ENCODE assay signal across 22 cellular contexts in genomic region chr20:52291109-52291508, GRCh38.
DNase-seq lines count a peak whose midpoint lies in the region; ATAC-seq, FAIRE-seq and TF ChIP-seq lines count a peak whose summit lies in the region.
"Had no signal": no experiment of that assay in that cellular context is flagged by ENCODE, and none has a peak within 500 bp of the region (broad histone marks: within the 10 kb centered on the region; RNA-seq: fewer than 3 reads in every experiment).

No MANE protein-coding gene starts in this region.

- H3K27ac ChIP-seq in HepG2 (ENCODE audit: extremely low read length, insufficient read depth, low read length) (no peak overlapping the region), right lobe of liver (no peak overlapping the region), upper lobe of right lung (no peak overlapping the region)
- H3K27ac ChIP-seq: GM23248, HL-60 had no signal

- no peak for DNase-seq in HepG2 (ENCODE audit: low spot score)
- DNase-seq in right lobe of liver, result no peak
- DNase-seq in astrocyte of the hippocampus (ENCODE audit: low read depth, low spot score), result peak; percentile 9
- DNase-seq in left kidney (ENCODE audit: low read depth, low spot score), result peak; percentile 13
- DNase-seq in urothelium cell line (ENCODE audit: low spot score), result no peak
- no peak for DNase-seq in upper lobe of right lung
- no peak for DNase-seq in NAMALWA (ENCODE audit: low spot score)
- DNase-seq in T1000 (lab: John Stamatoyannopoulos, UW), result no peak
- DNase-seq: 8988T, Calu3, DMS79, GM23248, KG1, NCI-H1092 treated with DMSO at 0.1 percent for 48 hours, NCI-H1694, NCI-H446 treated with DMSO at 0.1 percent for 48 hours, NCI-H774, SHP77 had no signal

- in situ Hi-C loops in HepG2 (cut with HindIII; ENCODE audit: extremely low pct_ligation_motif_present, low pct_unique_long_range_greater_than_20kb), result no loop called here

- intact Hi-C loops in HepG2 (cut with micrococcal nuclease; ENCODE audit: unreplicated experiment), result no loop called here
- intact Hi-C loops in right lobe of liver (cut with DNase I), result no loop called here
- intact Hi-C loops in upper lobe of right lung (cut with DNase I), result no loop called here

- TF ChIP-seq POLR2A in HepG2 (IDR thresholded peaks at IDR 0.05; ENCODE audit: insufficient read depth in 1 of 2, low read depth in 2 of 2, low read length in 2 of 2) (no peak), right lobe of liver (IDR thresholded peaks at IDR 0.05) (no peak)

- H3K36me3 ChIP-seq in HepG2 (replicated peaks in 1 of 2; ENCODE audit: control insufficient read depth in 1 of 2, insufficient read depth in 2 of 2, low read length in 2 of 2) (no peaks in the 10 kb centered on the region), right lobe of liver (no peaks in the 10 kb centered on the region), upper lobe of right lung (no peaks in the 10 kb centered on the region)

- TF ChIP-seq CTCF in HepG2 (CRISPR knock-in tag; IDR thresholded peaks at IDR 0.05) (no peak), right lobe of liver (IDR thresholded peaks at IDR 0.05) (no peak), upper lobe of right lung (IDR thresholded peaks at IDR 0.05) (no peak)

- no peak for TF ChIP-seq RAD21 in HepG2 (CRISPR knock-in tag; IDR thresholded peaks at IDR 0.05)

- ATAC-seq in HepG2, result no peak
- no peak for ATAC-seq in right lobe of liver
- ATAC-seq in upper lobe of right lung, result no peak
- ATAC-seq: Panc1 had no signal

- FAIRE-seq in HepG2 (lab: Jason Lieb, UNC) (no peak), urothelium cell line (lab: Jason Lieb, UNC) (peak; percentile 66)
- FAIRE-seq: G401.6, GM12891 had no signal

- no TSS peak for BruUV-seq in HepG2 (replicated peaks; lab: Mats Ljungman, UMichigan)

- H3K4me1 ChIP-seq in HepG2 (ENCODE audit: insufficient read depth, low read length) (no peaks in the 10 kb centered on the region), right lobe of liver (no peaks in the 10 kb centered on the region), upper lobe of right lung (no peaks in the 10 kb centered on the region)

- H4K20me1 ChIP-seq in HepG2 (ENCODE audit: insufficient read depth, low read length), result no peaks in the 10 kb centered on the region

- no peaks in the 10 kb centered on the region for H3K27me3 ChIP-seq in HepG2 (ENCODE audit: control insufficient read depth in 1 of 2, insufficient read depth in 2 of 2, low read length in 2 of 2)
- H3K27me3 ChIP-seq in right lobe of liver, result no peaks in the 10 kb centered on the region
- no peaks in the 10 kb centered on the region for H3K27me3 ChIP-seq in upper lobe of right lung

- CTCF ChIA-PET in HepG2 (lab: Yijun Ruan, JAX; ENCODE audit: low intra/inter-chr PET ratio, low total read pairs), result no interaction called here

- H3K4me3 ChIP-seq in HepG2 (replicated peaks in 1 of 3; ENCODE audit: insufficient read depth in 1 of 3, low read depth in 2 of 3, low read length in 3 of 3) (no peak overlapping the region), right lobe of liver (no peak overlapping the region), upper lobe of right lung (no peak overlapping the region)
- H3K4me3 ChIP-seq: GM23248 had no signal

- no peaks in the 10 kb centered on the region for H3K79me2 ChIP-seq in HepG2 (ENCODE audit: insufficient read depth, low read length)

- POLR2A ChIA-PET in HepG2 (lab: Yijun Ruan, JAX), result no interaction called here

- TF ChIP-seq EP300 in HepG2 (IDR thresholded peaks at IDR 0.05; ENCODE audit: low read depth in 2 of 2, low read length in 2 of 2), result no peak
- no peak for TF ChIP-seq EP300 in HepG2 (CRISPR knock-in tag; IDR thresholded peaks at IDR 0.05; ENCODE audit: borderline replicate concordance)

- 57% methylated on average over 12 of the region's 12 CpGs for WGBS in HepG2 (ENCODE audit: low lambda C conversion rate)
- WGBS in right lobe of liver (ENCODE audit: insufficient coverage, low coverage, low lambda C conversion rate, missing lambda C conversion rate), result 76% methylated on average over 11 of the region's 12 CpGs

- H3K9me3 ChIP-seq in HepG2 (ENCODE audit: low read length) (no peaks in the 10 kb centered on the region), right lobe of liver (no peaks in the 10 kb centered on the region), upper lobe of right lung (no peaks in the 10 kb centered on the region)

- no peak overlapping the region for H3K9ac ChIP-seq in HepG2 (ENCODE audit: insufficient read depth, low read depth, low read length)
- H3K9ac ChIP-seq: GM23248 had no signal

- no peak overlapping the region for H2AFZ ChIP-seq in HepG2 (ENCODE audit: low read length)

- no peak overlapping the region for H3K4me2 ChIP-seq in HepG2 (ENCODE audit: low read depth, low read length)

TF ChIP-seq in HepG2, 621 proteins besides CTCF, POLR2A, EP300 and RAD21:
- TF ChIP-seq ZNF607 (CRISPR knock-in tag; IDR thresholded peaks at IDR 0.05; ENCODE audit: borderline replicate concordance) (no peak), ATF6 (CRISPR knock-in tag; conservative IDR thresholded peaks at IDR 0.05) (no peak), HNRNPH1 (optimal IDR thresholded peaks at IDR 0.05; ENCODE audit: low read depth, low read length) (no peak), JUND (CRISPR knock-in tag; IDR thresholded peaks at IDR 0.05) (no peak), EED (CRISPR knock-in tag; IDR thresholded peaks at IDR 0.05) (0 out of 2 replicates have a peak, but pooled peaks have one; percentile 27), ZNF816 (CRISPR knock-in tag; IDR thresholded peaks at IDR 0.05; ENCODE audit: borderline replicate concordance) (no peak), KAT7 (CRISPR knock-in tag; IDR thresholded peaks at IDR 0.05; ENCODE audit: borderline replicate concordance) (no peak), PAX8 (CRISPR knock-in tag; IDR thresholded peaks at IDR 0.05; ENCODE audit: borderline replicate concordance) (no peak)
- TF ChIP-seq, protein P1, sequence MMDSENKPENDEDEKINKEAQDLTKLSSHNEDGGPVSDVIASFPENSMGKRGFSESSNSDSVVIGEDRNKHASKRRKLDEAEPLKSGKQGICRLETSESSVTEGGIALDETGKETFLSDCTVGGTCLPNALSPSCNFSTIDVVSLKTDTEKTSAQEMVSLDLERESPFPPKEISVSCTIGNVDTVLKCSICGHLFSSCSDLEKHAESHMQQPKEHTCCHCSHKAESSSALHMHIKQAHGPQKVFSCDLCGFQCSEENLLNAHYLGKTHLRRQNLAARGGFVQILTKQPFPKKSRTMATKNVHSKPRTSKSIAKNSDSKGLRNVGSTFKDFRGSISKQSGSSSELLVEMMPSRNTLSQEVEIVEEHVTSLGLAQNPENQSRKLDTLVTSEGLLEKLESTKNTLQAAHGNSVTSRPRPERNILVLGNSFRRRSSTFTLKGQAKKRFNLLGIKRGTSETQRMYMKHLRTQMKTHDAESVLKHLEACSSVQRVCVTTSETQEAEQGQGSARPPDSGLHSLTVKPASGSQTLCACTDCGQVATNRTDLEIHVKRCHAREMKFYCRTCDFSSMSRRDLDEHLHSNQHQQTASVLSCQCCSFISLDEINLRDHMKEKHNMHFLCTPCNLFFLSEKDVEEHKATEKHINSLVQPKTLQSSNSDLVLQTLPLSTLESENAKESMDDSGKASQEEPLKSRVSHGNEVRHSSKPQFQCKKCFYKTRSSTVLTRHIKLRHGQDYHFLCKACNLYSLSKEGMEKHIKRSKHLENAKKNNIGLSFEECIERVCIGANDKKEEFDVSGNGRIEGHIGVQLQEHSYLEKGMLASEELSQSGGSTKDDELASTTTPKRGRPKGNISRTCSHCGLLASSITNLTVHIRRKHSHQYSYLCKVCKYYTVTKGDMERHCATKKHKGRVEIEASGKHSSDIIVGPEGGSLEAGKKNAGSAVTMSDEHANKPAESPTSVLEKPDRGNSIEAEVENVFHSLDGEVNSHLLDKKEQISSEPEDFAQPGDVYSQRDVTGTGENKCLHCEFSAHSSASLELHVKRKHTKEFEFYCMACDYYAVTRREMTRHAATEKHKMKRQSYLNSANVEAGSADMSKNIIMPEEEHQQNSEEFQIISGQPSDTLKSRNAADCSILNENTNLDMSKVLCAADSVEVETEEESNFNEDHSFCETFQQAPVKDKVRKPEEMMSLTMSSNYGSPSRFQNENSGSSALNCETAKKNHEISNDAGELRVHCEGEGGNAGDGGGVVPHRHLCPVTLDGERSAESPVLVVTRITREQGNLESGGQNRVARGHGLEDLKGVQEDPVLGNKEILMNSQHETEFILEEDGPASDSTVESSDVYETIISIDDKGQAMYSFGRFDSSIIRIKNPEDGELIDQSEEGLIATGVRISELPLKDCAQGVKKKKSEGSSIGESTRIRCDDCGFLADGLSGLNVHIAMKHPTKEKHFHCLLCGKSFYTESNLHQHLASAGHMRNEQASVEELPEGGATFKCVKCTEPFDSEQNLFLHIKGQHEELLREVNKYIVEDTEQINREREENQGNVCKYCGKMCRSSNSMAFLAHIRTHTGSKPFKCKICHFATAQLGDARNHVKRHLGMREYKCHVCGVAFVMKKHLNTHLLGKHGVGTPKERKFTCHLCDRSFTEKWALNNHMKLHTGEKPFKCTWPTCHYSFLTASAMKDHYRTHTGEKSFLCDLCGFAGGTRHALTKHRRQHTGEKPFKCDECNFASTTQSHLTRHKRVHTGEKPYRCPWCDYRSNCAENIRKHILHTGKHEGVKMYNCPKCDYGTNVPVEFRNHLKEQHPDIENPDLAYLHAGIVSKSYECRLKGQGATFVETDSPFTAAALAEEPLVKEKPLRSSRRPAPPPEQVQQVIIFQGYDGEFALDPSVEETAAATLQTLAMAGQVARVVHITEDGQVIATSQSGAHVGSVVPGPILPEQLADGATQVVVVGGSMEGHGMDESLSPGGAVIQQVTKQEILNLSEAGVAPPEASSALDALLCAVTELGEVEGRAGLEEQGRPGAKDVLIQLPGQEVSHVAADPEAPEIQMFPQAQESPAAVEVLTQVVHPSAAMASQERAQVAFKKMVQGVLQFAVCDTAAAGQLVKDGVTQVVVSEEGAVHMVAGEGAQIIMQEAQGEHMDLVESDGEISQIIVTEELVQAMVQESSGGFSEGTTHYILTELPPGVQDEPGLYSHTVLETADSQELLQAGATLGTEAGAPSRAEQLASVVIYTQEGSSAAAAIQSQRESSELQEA (CRISPR knock-in tag; IDR thresholded peaks at IDR 0.05; ENCODE audit: not compliant biosample characterization), result no peak

Comparison
In these comparisons a context has a peak if more than half of its experiments do, and no peak if none do; other contexts are left out.
1. DNase-seq: peak in astrocyte of the hippocampus (single experiment) and left kidney (single experiment); none in HepG2 (single experiment), right lobe of liver (0 of 3), urothelium cell line (single experiment), upper lobe of right lung (single experiment), NAMALWA (single experiment) and T1000 (single experiment).